11 cellular contexts compared by ENCODE assay signal in the genomic region with DNA sequence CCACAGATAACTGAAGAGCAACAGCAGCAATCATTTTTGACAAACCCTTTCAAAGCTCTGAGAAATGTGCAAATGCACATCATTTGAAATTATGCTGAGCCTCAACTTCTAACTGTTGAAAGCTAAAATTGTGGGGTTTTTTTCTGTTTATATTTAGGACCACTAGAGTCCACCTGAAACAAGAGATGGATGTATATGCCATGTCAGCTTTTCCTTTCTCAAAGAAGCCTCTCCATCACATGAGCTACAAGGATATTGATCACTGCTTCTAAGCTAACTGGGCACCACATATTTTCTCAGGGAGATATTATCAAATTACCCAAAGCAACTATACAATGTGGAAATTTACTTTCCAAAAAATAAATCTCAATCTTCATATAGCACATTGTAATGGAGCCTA.
"Had no signal": no experiment of that assay in that cellular context is flagged by ENCODE, and none has a peak within 500 bp of the region (broad histone marks: within the 10 kb centered on the region; RNA-seq: fewer than 3 reads in every experiment).

No MANE protein-coding gene starts in this region.

- FAIRE-seq: H1, H54 had no signal

- DNase-seq: GM23248, GOT3, H7, H9, HCEC 1CT, HFFc6 had no signal

- H3K4me1 ChIP-seq: HAP-1 had no signal

- H2AFZ ChIP-seq: GM23248, GM23338 had no signal

- H3K4me2 ChIP-seq: GM23338 had no signal

- H3K27ac ChIP-seq: GM23248 had no signal

- H3K9me3 ChIP-seq: HAP-1 had no signal

- ATAC-seq: GM23338, HCT116 had no signal

- H3K4me3 ChIP-seq: GM23248, GM23338, HAP-1 had no signal

- H3K9ac ChIP-seq: GM23248 had no signal

- H3K36me3 ChIP-seq: HAP-1 had no signal
